ENCODE assay signal across 21 cellular contexts in genomic region chr9:105360344-105360743, GRCh38.
A peak's percentile ranks its signal among the peaks of the same experiment; 100 is the strongest.
DNase-seq lines count a peak whose midpoint lies in the region; ATAC-seq and TF ChIP-seq lines count a peak whose summit lies in the region.
"Had no signal": no experiment of that assay in that cellular context is flagged by ENCODE, and none has a peak within 500 bp of the region (broad histone marks: within the 10 kb centered on the region; RNA-seq: fewer than 3 reads in every experiment).

No MANE protein-coding gene starts in this region.

- H3K9me3 ChIP-seq in uterus, result no peaks in the 10 kb centered on the region
- H3K9me3 ChIP-seq: ascending aorta, colonic mucosa, gastroesophageal sphincter had no signal

- peaks cover 4% of the 10 kb centered on the region for H3K36me3 Mint-ChIP-seq in central memory CD8-positive, alpha-beta T cell (ENCODE audit: insufficient read depth)

- no peak for ATAC-seq in central memory CD8-positive, alpha-beta T cell (replicated peaks; ENCODE audit: extremely low read depth, poor library complexity, severe bottlenecking)
- no peak for ATAC-seq in GM19351 (IDR thresholded peaks at IDR 0.05; ENCODE audit: unreplicated experiment)
- ATAC-seq: gastroesophageal sphincter; naive thymus-derived CD8-positive, alpha-beta T cell; Right ventricle myocardium inferior had no signal

- peaks cover 4% of the 10 kb centered on the region for H3K4me1 Mint-ChIP-seq in central memory CD8-positive, alpha-beta T cell

- DNase-seq in NCI-H82 (lab: John Stamatoyannopoulos, UW) (peak; percentile 5), NCI-H82 treated with DMSO at 0.1 percent for 48 hours (lab: John Stamatoyannopoulos, UW; ENCODE audit: unreplicated experiment) (no peak), OCI-M1 (lab: John Stamatoyannopoulos, UW) (peak; percentile 35), iPS-NIHi7 (ENCODE audit: extremely low spot score) (peak; percentile 16), NCI-H345 (lab: John Stamatoyannopoulos, UW) (no peak), uterus (no peak)
- no peak for DNase-seq in central memory CD8-positive, alpha-beta T cell (ENCODE audit: low spot score in 2 of 2)
- DNase-seq: colonic mucosa; naive thymus-derived CD8-positive, alpha-beta T cell; NCI-H187 treated with DMSO at 0.1 percent for 48 hours; NCI-H226 had no signal

- no peak for TF ChIP-seq CTCF in uterus (IDR thresholded peaks at IDR 0.05)

- no peak overlapping the region for H3K27ac ChIP-seq in uterus
- H3K27ac ChIP-seq: 22Rv1, ascending aorta, colonic mucosa, gastroesophageal sphincter, parathyroid adenoma had no signal

- intact Hi-C loops in uterus (cut with DNase I; ENCODE audit: low total_unique reads), result no loop called here

- H3K9me3 Mint-ChIP-seq in central memory CD8-positive, alpha-beta T cell, result no peaks in the 10 kb centered on the region
- H3K9me3 Mint-ChIP-seq: activated CD4-positive, alpha-beta T cell treated with anti-CD3 and anti-CD28 coated beads, Interleukin-2, amount 10 ng/mL, durations not matched to agents 7 days and 5 days; IgD-negative memory B cell; memory B cell; naive thymus-derived CD8-positive, alpha-beta T cell had no signal

- no peak overlapping the region for H3K4me3 Mint-ChIP-seq in central memory CD8-positive, alpha-beta T cell
- H3K4me3 Mint-ChIP-seq: activated CD4-positive, alpha-beta T cell treated with anti-CD3 and anti-CD28 coated beads, Interleukin-2, amount 10 ng/mL, durations not matched to agents 7 days and 5 days; B cell; IgD-negative memory B cell; memory B cell; naive thymus-derived CD8-positive, alpha-beta T cell had no signal

- H3K27ac Mint-ChIP-seq in central memory CD8-positive, alpha-beta T cell (ENCODE audit: low read depth), result peak overlapping the region; percentile 2
- H3K27ac Mint-ChIP-seq: activated CD4-positive, alpha-beta T cell treated with anti-CD3 and anti-CD28 coated beads, Interleukin-2, amount 10 ng/mL, durations not matched to agents 7 days and 5 days; B cell; IgD-negative memory B cell; memory B cell; naive thymus-derived CD8-positive, alpha-beta T cell had no signal

- H3K27me3 ChIP-seq in uterus, result no peaks in the 10 kb centered on the region
- H3K27me3 ChIP-seq: ascending aorta, colonic mucosa, gastroesophageal sphincter had no signal

- H3K4me3 ChIP-seq in uterus, result no peak overlapping the region
- H3K4me3 ChIP-seq: ascending aorta, colonic mucosa, gastroesophageal sphincter had no signal

- H3K36me3 ChIP-seq in uterus, result no peaks in the 10 kb centered on the region
- H3K36me3 ChIP-seq: colonic mucosa had no signal

- no peaks in the 10 kb centered on the region for H3K27me3 Mint-ChIP-seq in central memory CD8-positive, alpha-beta T cell
- H3K27me3 Mint-ChIP-seq: activated CD4-positive, alpha-beta T cell treated with anti-CD3 and anti-CD28 coated beads, Interleukin-2, amount 10 ng/mL, durations not matched to agents 7 days and 5 days; B cell; IgD-negative memory B cell; memory B cell; naive thymus-derived CD8-positive, alpha-beta T cell had no signal

- no peak for TF ChIP-seq POLR2A in uterus (IDR thresholded peaks at IDR 0.05)

- H3K4me1 ChIP-seq in uterus, result no peaks in the 10 kb centered on the region
- H3K4me1 ChIP-seq: ascending aorta, colonic mucosa had no signal

Comparison
In these comparisons a context has a peak if more than half of its experiments do, and no peak if none do; other contexts are left out.
1. DNase-seq: peak in NCI-H82 (single experiment), OCI-M1 (single experiment) and iPS-NIHi7 (single experiment); none in NCI-H82 treated with DMSO at 0.1 percent for 48 hours (single experiment), central memory CD8-positive, alpha-beta T cell (0 of 2), NCI-H345 (single experiment) and uterus (0 of 2).